11 cellular contexts compared by ENCODE assay signal in genomic region chrX:149940717-149941024, GRCh38. TPM values are rescaled to one million over a fixed set of nuclear protein-coding genes. Genes with fewer than 3 reads are reported as not detected.
DNase-seq lines count a peak whose midpoint lies in the region; ATAC-seq and TF ChIP-seq lines count a peak whose summit lies in the region.
"Not testable (repeated sequence)": the region's sequence is repeated elsewhere in the genome, so short reads cannot be mapped to it uniquely, and the experiment has no call there.
"Had no signal": no experiment of that assay in that cellular context is flagged by ENCODE, and none has a peak within 500 bp of the region (broad histone marks: within the 10 kb centered on the region; RNA-seq: fewer than 3 reads in every experiment).

No MANE protein-coding gene starts in this region.

- not testable (repeated sequence) for BruUV-seq in MCF 10A (replicated peaks; lab: Mats Ljungman, UMichigan)

- intact Hi-C loops in activated CD8-positive, alpha-beta T cell treated with anti-CD3 and anti-CD28 coated beads for 36 hours (cut with micrococcal nuclease); MCF 10A (cut with micrococcal nuclease): not testable (repeated sequence)
- intact Hi-C loops in naive thymus-derived CD4-positive, alpha-beta T cell (cut with micrococcal nuclease), result loop anchor here in 1 of 2 donors (10.0 kb wide), 1 partner anchor 1044 kb away; the partner anchor contains the start of gene HMGB3

- H3K36me3 Mint-ChIP-seq in activated CD8-positive, alpha-beta T cell treated with anti-CD3 and anti-CD28 coated beads for 36 hours (ENCODE audit: low read depth); MCF 10A (ENCODE audit: insufficient read depth, unreplicated experiment); naive thymus-derived CD4-positive, alpha-beta T cell: not testable (repeated sequence)

- DNase-seq in activated CD8-positive, alpha-beta T cell treated with anti-CD3 and anti-CD28 coated beads for 36 hours; MCF 10A (ENCODE audit: unreplicated experiment); fibroblast of pulmonary artery (ENCODE audit: low read depth); naive thymus-derived CD4-positive, alpha-beta T cell: not testable (repeated sequence)

- POLR2A ChIA-PET in activated CD8-positive, alpha-beta T cell treated with anti-CD3 and anti-CD28 coated beads for 36 hours (lab: Charles Lee), result not testable (repeated sequence)
- POLR2A ChIA-PET in MCF 10A (lab: Yijun Ruan, JAX), result interaction anchor here (0.7 to 3.8 kb wide), 5 partner anchors 43 to 752 kb away, joined by 3 to 58 read pairs (median 7); partner anchors contain the start of genes EOLA1, MTM1 and MTMR1
- POLR2A ChIA-PET in naive thymus-derived CD4-positive, alpha-beta T cell (lab: Charles Lee), result interaction anchor here (0.7 to 3.4 kb wide), 7 partner anchors 25 to 752 kb away, joined by 3 to 35 read pairs (median 8); partner anchors contain the start of genes EOLA1, IDS, MTM1 and MTMR1

- not testable (repeated sequence) for TF ChIP-seq CTCF in GM12875 (IDR thresholded peaks at IDR 0.05; ENCODE audit: borderline replicate concordance, insufficient read depth, low read depth, low read length); OCI-LY1 (IDR thresholded peaks at IDR 0.05; ENCODE audit: low read length)
- TF ChIP-seq CTCF in activated CD8-positive, alpha-beta T cell treated with anti-CD3 and anti-CD28 coated beads for 36 hours (IDR thresholded peaks at IDR 0.05), result peak; percentile 30
- TF ChIP-seq CTCF in MCF 10A (IDR thresholded peaks at IDR 0.05; ENCODE audit: unreplicated experiment), result peak; percentile 26
- peak; percentile 52 for TF ChIP-seq CTCF in fibroblast of pulmonary artery (IDR thresholded peaks at IDR 0.05; ENCODE audit: low read length, missing control alignments)

- not testable (repeated sequence) for H3K9me2 ChIP-seq in OCI-LY1 (ENCODE audit: low read depth, low read length)

- not testable (repeated sequence) for H2AFZ ChIP-seq in ACC112 (ENCODE audit: low read length, unreplicated experiment); OCI-LY1 (ENCODE audit: low read length)

- not testable (repeated sequence) for H3K27me3 ChIP-seq in ACC112 (ENCODE audit: insufficient read depth, low read length); OCI-LY1 (ENCODE audit: insufficient read depth, low read length); naive thymus-derived CD4-positive, alpha-beta T cell (ENCODE audit: control insufficient read depth in 2 of 2, insufficient read depth in 2 of 2, low read length in 2 of 2); skeletal muscle satellite cell (ENCODE audit: control insufficient read depth, insufficient read depth, low read length)

- H3F3A ChIP-seq in OCI-LY1 (ENCODE audit: insufficient read depth, low read length), result not testable (repeated sequence)

- peak overlapping the region; percentile 83 for H3K4me3 Mint-ChIP-seq in activated CD8-positive, alpha-beta T cell treated with anti-CD3 and anti-CD28 coated beads for 36 hours
- peak overlapping the region; percentile 84 for H3K4me3 Mint-ChIP-seq in MCF 10A (ENCODE audit: unreplicated experiment)
- H3K4me3 Mint-ChIP-seq in naive thymus-derived CD4-positive, alpha-beta T cell, result peak overlapping the region; percentile 29 to 96 (median 90)

- peak overlapping the region; percentile 23; the same call in 1 of the 2 replicates for H3K4me3 ChIP-seq in ACC112 (ENCODE audit: low read depth, low read length)
- peak overlapping the region; percentile 11 for H3K4me3 ChIP-seq in GM12875 (ENCODE audit: low read depth, low read length)
- H3K4me3 ChIP-seq in OCI-LY1 (ENCODE audit: low read depth, low read length, poor library complexity, severe bottlenecking), result peak overlapping the region; percentile 58
- peak overlapping the region; percentile 24 for H3K4me3 ChIP-seq in fibroblast of pulmonary artery (replicated peaks; ENCODE audit: low read depth, low read length)
- not testable (repeated sequence) for H3K4me3 ChIP-seq in naive thymus-derived CD4-positive, alpha-beta T cell (ENCODE audit: low read length)
- peak overlapping the region; percentile 51 for H3K4me3 ChIP-seq in skeletal muscle satellite cell (ENCODE audit: low read length)

- not testable (repeated sequence) for H4K20me1 ChIP-seq in OCI-LY1 (ENCODE audit: insufficient read depth, low read length)

- H3K4me2 ChIP-seq in OCI-LY1 (ENCODE audit: low read length), result peak overlapping the region; percentile 65
- H3K4me2 ChIP-seq in skeletal muscle satellite cell (ENCODE audit: low read length), result peak overlapping the region; percentile 81

- not testable (repeated sequence) for H3K27me3 Mint-ChIP-seq in activated CD8-positive, alpha-beta T cell treated with anti-CD3 and anti-CD28 coated beads for 36 hours; naive thymus-derived CD4-positive, alpha-beta T cell
- H3K27me3 Mint-ChIP-seq in MCF 10A (ENCODE audit: insufficient read depth, unreplicated experiment), result peaks cover 30% of the 10 kb centered on the region

- H3K36me3 ChIP-seq in ACC112 (ENCODE audit: insufficient read depth, low read length); OCI-LY1 (ENCODE audit: insufficient read depth, low read length); naive thymus-derived CD4-positive, alpha-beta T cell (ENCODE audit: control insufficient read depth in 2 of 3, insufficient read depth in 3 of 3, low read length in 3 of 3); skeletal muscle satellite cell (ENCODE audit: insufficient read depth, low read length): not testable (repeated sequence)

- peaks cover 11% of the 10 kb centered on the region for H3K79me2 ChIP-seq in ACC112 (ENCODE audit: control insufficient read depth, insufficient read depth, low read length, unreplicated experiment)
- H3K79me2 ChIP-seq in OCI-LY1 (ENCODE audit: insufficient read depth, low read length), result not testable (repeated sequence)

- not testable (repeated sequence) for H3K27ac ChIP-seq in ACC112 (ENCODE audit: low read depth, low read length); naive thymus-derived CD4-positive, alpha-beta T cell (ENCODE audit: low read depth, low read length)
- H3K27ac ChIP-seq in OCI-LY1 (ENCODE audit: low read depth, low read length, poor library complexity, severe bottlenecking), result peak overlapping the region; percentile 51

- CTCF ChIA-PET in activated CD8-positive, alpha-beta T cell treated with anti-CD3 and anti-CD28 coated beads for 36 hours (lab: Charles Lee), result interaction anchor here (0.8 to 1.4 kb wide), 5 partner anchors 21 to 538 kb away, joined by 3 to 5 read pairs (median 3); no protein-coding TSS in a partner anchor
- CTCF ChIA-PET in MCF 10A (lab: Yijun Ruan, JAX), result interaction anchor here (0.6 to 1.4 kb wide), 8 partner anchors 8 to 1723 kb away, joined by 3 to 9 read pairs (median 3); no protein-coding TSS in a partner anchor
- CTCF ChIA-PET in naive thymus-derived CD4-positive, alpha-beta T cell (lab: Charles Lee), result interaction anchor here (2.3 kb wide), 1 partner anchor 401 kb away, joined by 15 read pairs; the partner anchor contains the start of gene EOLA1

- not testable (repeated sequence) for H3K9me3 ChIP-seq in OCI-LY1 (ENCODE audit: low read length); naive thymus-derived CD4-positive, alpha-beta T cell (ENCODE audit: control insufficient read depth in 2 of 3, low read length in 3 of 3); skeletal muscle satellite cell (replicated peaks; ENCODE audit: low read length)

- H3K4me1 ChIP-seq in ACC112 (ENCODE audit: control insufficient read depth, insufficient read depth, low read length, unreplicated experiment); naive thymus-derived CD4-positive, alpha-beta T cell (ENCODE audit: control insufficient read depth in 2 of 2, insufficient read depth in 2 of 2, low read length in 2 of 2); skeletal muscle satellite cell (ENCODE audit: control insufficient read depth, insufficient read depth, low read length): not testable (repeated sequence)
- peaks cover 13% of the 10 kb centered on the region for H3K4me1 ChIP-seq in OCI-LY1 (ENCODE audit: insufficient read depth, low read length, severe bottlenecking)

- not testable (repeated sequence) for H3K4me1 Mint-ChIP-seq in activated CD8-positive, alpha-beta T cell treated with anti-CD3 and anti-CD28 coated beads for 36 hours (ENCODE audit: low read depth); MCF 10A (ENCODE audit: insufficient read depth, unreplicated experiment)
- H3K4me1 Mint-ChIP-seq in naive thymus-derived CD4-positive, alpha-beta T cell, result peaks cover 0 to 12% (median 0%) of the 10 kb centered on the region in 7 donors

- H3K9ac ChIP-seq in OCI-LY1 (ENCODE audit: low read length), result peak overlapping the region; percentile 53; the same call in 1 of the 2 replicates
- not testable (repeated sequence) for H3K9ac ChIP-seq in skeletal muscle satellite cell (ENCODE audit: low read depth, low read length)

- not testable (repeated sequence) for ATAC-seq in activated CD8-positive, alpha-beta T cell treated with anti-CD3 and anti-CD28 coated beads for 36 hours; naive thymus-derived CD4-positive, alpha-beta T cell

- peak overlapping the region; percentile 92 for H3K27ac Mint-ChIP-seq in activated CD8-positive, alpha-beta T cell treated with anti-CD3 and anti-CD28 coated beads for 36 hours
- H3K27ac Mint-ChIP-seq in MCF 10A (ENCODE audit: low read depth, unreplicated experiment), result peak overlapping the region; percentile 100
- H3K27ac Mint-ChIP-seq in naive thymus-derived CD4-positive, alpha-beta T cell, result peak overlapping the region; percentile 87 to 98 (median 92)

- H3K9me3 Mint-ChIP-seq in activated CD8-positive, alpha-beta T cell treated with anti-CD3 and anti-CD28 coated beads for 36 hours; MCF 10A (ENCODE audit: unreplicated experiment); naive thymus-derived CD4-positive, alpha-beta T cell: not testable (repeated sequence)

RNA-seq across cellular contexts. Expression of gene EOLA2, which starts 2.4 kb away (rescaled TPM):
- total RNA-seq in activated CD8-positive, alpha-beta T cell treated with anti-CD3 and anti-CD28 coated beads for 36 hours, result 10 to 100 TPM; 23.2 to 25.8 TPM
- 47.4 and 52.8 TPM in 2 replicates for total RNA-seq in MCF 10A (2022)
- 10 to 100 TPM; 43.1 to 59.1 (median 45.4) TPM for total RNA-seq in naive thymus-derived CD4-positive, alpha-beta T cell
- polyA plus RNA-seq in naive thymus-derived CD4-positive, alpha-beta T cell, result 10 to 100 TPM; 23.3 to 45.3 TPM
- total RNA-seq in skeletal muscle satellite cell (2012; rRNA removed), result 15.7 and 19.0 TPM in 2 replicates

RNA-seq across cellular contexts. Expression of gene HSFX4, which starts 11.3 kb away (rescaled TPM):
- total RNA-seq in activated CD8-positive, alpha-beta T cell treated with anti-CD3 and anti-CD28 coated beads for 36 hours, result not detected
- total RNA-seq in MCF 10A (2022), result not detected in 2 replicates
- not detected for total RNA-seq in naive thymus-derived CD4-positive, alpha-beta T cell
- polyA plus RNA-seq in naive thymus-derived CD4-positive, alpha-beta T cell, result not detected
- not detected in 2 replicates for total RNA-seq in skeletal muscle satellite cell (2012; rRNA removed)
- total RNA-seq: mucosa of descending colon had no signal
- polyA plus RNA-seq: small intestine had no signal

RNA-seq across cellular contexts. Expression of gene MAGEA8, which starts 59.7 kb away (rescaled TPM):
- total RNA-seq in activated CD8-positive, alpha-beta T cell treated with anti-CD3 and anti-CD28 coated beads for 36 hours, result not detected
- not detected in 2 replicates for total RNA-seq in MCF 10A (2022)
- not detected for total RNA-seq in naive thymus-derived CD4-positive, alpha-beta T cell
- polyA plus RNA-seq in naive thymus-derived CD4-positive, alpha-beta T cell, result not detected
- not detected in 2 replicates for total RNA-seq in skeletal muscle satellite cell (2012; rRNA removed)
- total RNA-seq: cardiac septum, mucosa of descending colon had no signal
- polyA plus RNA-seq: small intestine had no signal
